In genomic region chr3:16909802-16910201, GRCh38 we compare ENCODE assay signal across 17 cellular contexts.
"Had no signal": no experiment of that assay in that cellular context is flagged by ENCODE, and none has a peak within 500 bp of the region (broad histone marks: within the 10 kb centered on the region; RNA-seq: fewer than 3 reads in every experiment).

No MANE protein-coding gene starts in this region.

- H3K9me3 Mint-ChIP-seq: activated naive CD8-positive, alpha-beta T cell treated with anti-CD3 and anti-CD28 coated beads, Interleukin-2, amount 10 ng/mL, durations not matched to agents 7 days and 5 days; type B pancreatic cell had no signal

- H3K27me3 Mint-ChIP-seq: activated naive CD8-positive, alpha-beta T cell treated with anti-CD3 and anti-CD28 coated beads, Interleukin-2, amount 10 ng/mL, durations not matched to agents 7 days and 5 days; type B pancreatic cell had no signal

- H3K9me3 ChIP-seq: right atrium auricular region had no signal

- H3K4me3 Mint-ChIP-seq: activated naive CD8-positive, alpha-beta T cell treated with anti-CD3 and anti-CD28 coated beads, Interleukin-2, amount 10 ng/mL, durations not matched to agents 7 days and 5 days; type B pancreatic cell had no signal

- FAIRE-seq: frontal cortex, keratinocyte, TTC549 had no signal

- H3K36me3 ChIP-seq: right atrium auricular region had no signal

- H3K36me3 Mint-ChIP-seq: type B pancreatic cell had no signal

- H3K27ac Mint-ChIP-seq: activated naive CD8-positive, alpha-beta T cell treated with anti-CD3 and anti-CD28 coated beads, Interleukin-2, amount 10 ng/mL, durations not matched to agents 7 days and 5 days; type B pancreatic cell had no signal

- DNase-seq: activated CD4-positive, alpha-beta T cell treated with anti-CD3 and anti-CD28 coated beads, Interleukin-2, amount 50 U/mL, for 4 hours; activated effector memory CD4-positive, alpha-beta T cell treated with Interleukin-2 at 50 U/mL for 16 hours; activated naive CD8-positive, alpha-beta T cell treated with anti-CD3 and anti-CD28 coated beads, Interleukin-2, amount 10 ng/mL, durations not matched to agents 7 days and 5 days; activated T-cell treated with anti-CD3 and anti-CD28 coated beads, Interleukin-2, amount 50 U/mL, for 1 hour; aorta; cortex of kidney; effector CD8-positive, alpha-beta T cell; posterior cingulate gyrus; T-helper 2 cell had no signal

- H3K4me3 ChIP-seq: right atrium auricular region, skin epidermis had no signal

- H3K27ac ChIP-seq: skin epidermis had no signal

- ATAC-seq: activated CD4-positive, CD25-positive, alpha-beta regulatory T cell treated with anti-CD3 and anti-CD28 coated beads, Interleukin-2, amount 50 U/mL, for 24 hours; SK-N-SH treated with all-trans-retinoic acid at 6 μM for 48 hours had no signal

- H3K27me3 ChIP-seq: right atrium auricular region had no signal
